Comparison of ENCODE assay signal across 11 cellular contexts in the genomic region with DNA sequence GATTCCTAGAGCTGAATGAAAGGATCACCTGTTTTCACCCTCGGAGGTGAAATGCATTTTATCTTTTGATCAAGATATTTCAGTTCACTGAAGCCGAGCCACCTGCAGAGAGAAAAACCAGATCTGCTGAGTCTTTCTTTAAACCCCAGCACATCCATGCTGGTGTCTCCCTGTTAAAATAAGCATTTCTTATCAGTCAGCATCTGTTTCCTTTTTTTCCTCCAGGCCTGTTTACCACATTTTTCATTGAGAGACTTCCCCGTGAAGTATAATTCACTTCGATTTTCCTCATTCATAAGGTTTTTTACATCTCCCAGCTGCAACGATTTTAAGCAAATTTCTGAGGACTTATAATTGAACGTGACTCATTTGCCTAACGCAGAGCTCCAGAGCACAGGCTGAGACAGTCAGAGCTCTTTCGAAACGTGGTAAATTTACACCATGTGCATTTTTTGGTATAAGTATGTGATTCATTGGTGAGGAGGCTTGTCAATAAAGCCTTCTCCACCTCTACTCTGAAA.
A peak's percentile ranks its signal among the peaks of the same experiment; 100 is the strongest.
DNase-seq lines count a peak whose midpoint lies in the region; ATAC-seq and TF ChIP-seq lines count a peak whose summit lies in the region.
"Had no signal": no experiment of that assay in that cellular context is flagged by ENCODE, and none has a peak within 500 bp of the region (broad histone marks: within the 10 kb centered on the region; RNA-seq: fewer than 3 reads in every experiment).

No MANE protein-coding gene starts in this region.

- no peak overlapping the region for H3K9ac ChIP-seq in endocrine pancreas (ENCODE audit: control insufficient read depth, insufficient read depth, low read length)

- H3K4me2 ChIP-seq in osteoblast (ENCODE audit: insufficient read depth, low read length): peak overlapping the region; percentile 36

- no peak for TF ChIP-seq CTCF in osteoblast (IDR thresholded peaks at IDR 0.05; ENCODE audit: extremely low read depth, low read depth, low read length)

- H3K36me3 Mint-ChIP-seq in activated CD8-positive, alpha-beta T cell treated with anti-CD3 and anti-CD28 coated beads, Interleukin-2, amount 10 ng/mL, durations not matched to agents 7 days and 5 days (ENCODE audit: low read depth): no peaks in the 10 kb centered on the region
- H3K36me3 Mint-ChIP-seq in naive thymus-derived CD4-positive, alpha-beta T cell: no peaks in the 10 kb centered on the region

- H3K4me1 ChIP-seq in endocrine pancreas (ENCODE audit: control insufficient read depth, insufficient read depth, low read length) (peaks cover 10% of the 10 kb centered on the region), osteoblast (ENCODE audit: insufficient read depth, low read length) (peaks cover 2% of the 10 kb centered on the region)
- no peaks in the 10 kb centered on the region for H3K4me1 ChIP-seq in naive thymus-derived CD4-positive, alpha-beta T cell (ENCODE audit: control insufficient read depth in 2 of 2, insufficient read depth in 2 of 2, low read length in 2 of 2)
- H3K4me1 ChIP-seq: adrenal gland, psoas muscle had no signal

- H3K27me3 Mint-ChIP-seq in activated CD8-positive, alpha-beta T cell treated with anti-CD3 and anti-CD28 coated beads, Interleukin-2, amount 10 ng/mL, durations not matched to agents 7 days and 5 days (ENCODE audit: low read depth): peaks cover 19% of the 10 kb centered on the region
- H3K27me3 Mint-ChIP-seq in naive thymus-derived CD4-positive, alpha-beta T cell: peaks cover 8 to 21% (median 12%) of the 10 kb centered on the region in 5 donors

- H3K4me3 Mint-ChIP-seq in activated CD8-positive, alpha-beta T cell treated with anti-CD3 and anti-CD28 coated beads, Interleukin-2, amount 10 ng/mL, durations not matched to agents 7 days and 5 days: no peak overlapping the region
- peak overlapping the region in 4 of 10 donors; percentile 0 to 18 (median 10) for H3K4me3 Mint-ChIP-seq in naive thymus-derived CD4-positive, alpha-beta T cell

- peaks cover 4% of the 10 kb centered on the region for H3K4me1 Mint-ChIP-seq in activated CD8-positive, alpha-beta T cell treated with anti-CD3 and anti-CD28 coated beads, Interleukin-2, amount 10 ng/mL, durations not matched to agents 7 days and 5 days (ENCODE audit: low read depth)
- H3K4me1 Mint-ChIP-seq in naive thymus-derived CD4-positive, alpha-beta T cell: peaks cover 0 to 11% (median 9%) of the 10 kb centered on the region in 7 donors

- intact Hi-C loops in naive thymus-derived CD4-positive, alpha-beta T cell (cut with micrococcal nuclease): no loop called here

- no peaks in the 10 kb centered on the region for H3K36me3 ChIP-seq in endocrine pancreas (ENCODE audit: control insufficient read depth, insufficient read depth, low read length)
- no peaks in the 10 kb centered on the region for H3K36me3 ChIP-seq in osteoblast (ENCODE audit: insufficient read depth, low read length)
- no peaks in the 10 kb centered on the region for H3K36me3 ChIP-seq in naive thymus-derived CD4-positive, alpha-beta T cell (ENCODE audit: control insufficient read depth in 2 of 3, insufficient read depth in 3 of 3, low read length in 3 of 3)
- H3K36me3 ChIP-seq: adrenal gland, WERI-Rb-1 had no signal

- no peaks in the 10 kb centered on the region for H3K79me2 ChIP-seq in osteoblast (ENCODE audit: insufficient read depth, low read length)

- H3K27ac ChIP-seq in osteoblast (ENCODE audit: low read depth, low read length): peak overlapping the region; percentile 55
- H3K27ac ChIP-seq in naive thymus-derived CD4-positive, alpha-beta T cell (ENCODE audit: low read depth, low read length): no peak overlapping the region
- H3K27ac ChIP-seq: adrenal gland, psoas muscle, WERI-Rb-1 had no signal

- ATAC-seq in activated CD8-positive, alpha-beta T cell treated with anti-CD3 and anti-CD28 coated beads, Interleukin-2, amount 10 ng/mL, durations not matched to agents 7 days and 5 days: no peak
- ATAC-seq in naive thymus-derived CD4-positive, alpha-beta T cell: no peak
- ATAC-seq: psoas muscle had no signal

- POLR2A ChIA-PET in activated CD8-positive, alpha-beta T cell treated with anti-CD3 and anti-CD28 coated beads, Interleukin-2, amount 10 ng/mL, durations not matched to agents 7 days and 5 days (lab: Charles Lee): interaction anchor here (1.1 kb wide), 1 partner anchor 666 kb away, joined by 3 read pairs; a partner anchor contains a TSS
- POLR2A ChIA-PET in naive thymus-derived CD4-positive, alpha-beta T cell (lab: Charles Lee): no interaction called here

- H3K9me3 Mint-ChIP-seq in activated CD8-positive, alpha-beta T cell treated with anti-CD3 and anti-CD28 coated beads, Interleukin-2, amount 10 ng/mL, durations not matched to agents 7 days and 5 days (ENCODE audit: insufficient read depth): no peaks in the 10 kb centered on the region
- H3K9me3 Mint-ChIP-seq in naive thymus-derived CD4-positive, alpha-beta T cell: peaks cover 0 to 3% (median 0%) of the 10 kb centered on the region in 11 donors

- DNase-seq in GDM1 (lab: John Stamatoyannopoulos, UW): peak; percentile 24
- DNase-seq in NCI-H526 (lab: John Stamatoyannopoulos, UW): peak; percentile 89 to 92
- peak; percentile 62 for DNase-seq in osteoblast (ENCODE audit: insufficient read length, low spot score, missing footprints)
- DNase-seq in activated CD8-positive, alpha-beta T cell treated with anti-CD3 and anti-CD28 coated beads, Interleukin-2, amount 10 ng/mL, durations not matched to agents 7 days and 5 days: no peak
- no peak for DNase-seq in NCI-H187 (lab: John Stamatoyannopoulos, UW)
- DNase-seq in naive thymus-derived CD4-positive, alpha-beta T cell: no peak
- DNase-seq in NCI-H1105 (lab: John Stamatoyannopoulos, UW): no peak
- DNase-seq: adrenal gland, psoas muscle, WERI-Rb-1 had no signal

- H3K4me3 ChIP-seq in endocrine pancreas (ENCODE audit: control insufficient read depth, insufficient read depth, low read length) (peak overlapping the region; percentile 68), osteoblast (ENCODE audit: insufficient read depth, low read length) (no peak overlapping the region)
- H3K4me3 ChIP-seq in naive thymus-derived CD4-positive, alpha-beta T cell (ENCODE audit: low read length): no peak overlapping the region
- H3K4me3 ChIP-seq: adrenal gland, psoas muscle had no signal

- no peak overlapping the region for H2AFZ ChIP-seq in osteoblast (ENCODE audit: low read length)

- H3K9me3 ChIP-seq in endocrine pancreas (ENCODE audit: control insufficient read depth, low read length) (no peaks in the 10 kb centered on the region), osteoblast (ENCODE audit: low read depth, low read length) (no peaks in the 10 kb centered on the region)
- H3K9me3 ChIP-seq in naive thymus-derived CD4-positive, alpha-beta T cell (ENCODE audit: control insufficient read depth in 2 of 3, low read length in 3 of 3): no peaks in the 10 kb centered on the region
- H3K9me3 ChIP-seq: adrenal gland, psoas muscle had no signal

- no peaks in the 10 kb centered on the region for H4K20me1 ChIP-seq in osteoblast (ENCODE audit: insufficient read depth, low read length)

- H3K27me3 ChIP-seq in endocrine pancreas (ENCODE audit: control insufficient read depth, insufficient read depth, low read length): no peaks in the 10 kb centered on the region
- no peaks in the 10 kb centered on the region for H3K27me3 ChIP-seq in osteoblast (ENCODE audit: insufficient read depth, low read length)
- H3K27me3 ChIP-seq in naive thymus-derived CD4-positive, alpha-beta T cell (ENCODE audit: control insufficient read depth in 2 of 2, insufficient read depth in 2 of 2, low read length in 2 of 2): no peaks in the 10 kb centered on the region
- H3K27me3 ChIP-seq: adrenal gland had no signal

- CTCF ChIA-PET in activated CD8-positive, alpha-beta T cell treated with anti-CD3 and anti-CD28 coated beads, Interleukin-2, amount 10 ng/mL, durations not matched to agents 7 days and 5 days (lab: Charles Lee): interaction anchor here (0.7 kb wide), 1 partner anchor 275 kb away, joined by 3 read pairs; no protein-coding TSS in a partner anchor
- CTCF ChIA-PET in naive thymus-derived CD4-positive, alpha-beta T cell (lab: Charles Lee): no interaction called here

- H3K27ac Mint-ChIP-seq in activated CD8-positive, alpha-beta T cell treated with anti-CD3 and anti-CD28 coated beads, Interleukin-2, amount 10 ng/mL, durations not matched to agents 7 days and 5 days: no peak overlapping the region
- no peak overlapping the region for H3K27ac Mint-ChIP-seq in naive thymus-derived CD4-positive, alpha-beta T cell

Comparison
In these comparisons a context has a peak if more than half of its experiments do, and no peak if none do; other contexts are left out.
1. DNase-seq: peak in GDM1 (single experiment), NCI-H526 (2 of 2) and osteoblast (single experiment); none in activated CD8-positive, alpha-beta T cell treated with anti-CD3 and anti-CD28 coated beads, Interleukin-2, amount 10 ng/mL, durations not matched to agents 7 days and 5 days (single experiment), NCI-H187 (0 of 2), naive thymus-derived CD4-positive, alpha-beta T cell (0 of 9) and NCI-H1105 (single experiment).